ENCODE assay signal across 7 cellular contexts in the genomic region with DNA sequence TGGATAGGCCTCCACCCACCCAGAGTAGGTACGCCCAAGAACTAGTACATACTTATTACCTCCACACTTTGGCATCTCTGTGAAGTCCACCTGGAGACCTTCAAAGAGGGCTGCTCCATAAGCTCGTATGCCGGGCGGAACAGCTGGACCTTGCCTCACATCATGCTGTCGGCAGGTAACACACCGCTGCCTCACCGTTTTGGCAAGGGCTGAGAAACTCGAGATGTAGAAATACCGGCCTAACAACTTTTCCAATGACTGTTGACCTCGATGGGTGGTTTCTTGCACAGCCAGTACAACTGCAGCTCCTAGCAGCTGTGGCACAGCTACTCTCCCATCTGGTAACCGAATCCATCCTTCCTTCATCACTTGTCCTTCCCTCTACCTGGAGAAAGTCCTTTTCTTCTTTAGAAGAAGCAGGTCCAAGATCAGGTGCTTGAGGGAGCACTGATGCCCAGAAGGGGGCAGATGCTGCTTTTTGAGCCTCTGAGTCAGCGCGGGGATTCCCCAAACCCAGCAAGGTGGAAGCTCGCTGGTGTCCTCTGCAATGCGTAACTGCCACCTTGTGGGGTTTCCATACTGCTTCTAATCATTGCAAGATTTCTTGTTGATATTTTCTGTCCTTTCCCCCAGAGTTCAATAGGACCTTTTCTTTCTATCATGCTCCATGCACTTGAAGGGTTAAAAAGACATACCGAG.
DNase-seq lines count a peak whose midpoint lies in the region; ATAC-seq, FAIRE-seq and TF ChIP-seq lines count a peak whose summit lies in the region.
"Not testable (repeated sequence)": the region's sequence is repeated elsewhere in the genome, so short reads cannot be mapped to it uniquely, and the experiment has no call there.

No MANE protein-coding gene starts in this region.

- intact Hi-C loops in activated T-helper 2 cell treated with anti-CD3 and anti-CD28 coated beads, Interferon-gamma antibody, Interleukin-2, Interleukin-4, amounts not matched to agents 10 μg/mL and 5 μg/mL and 100 μg/mL, durations not matched to agents 14 hours and 24 hours and 36 hours (cut with micrococcal nuclease), result loop anchor here (10.0 kb wide), 1 partner anchor 63 kb away; no protein-coding TSS in a partner anchor
- intact Hi-C loops in pancreas (cut with DNase I), result not testable (repeated sequence)

- H3K9me3 ChIP-seq in pancreas, result not testable (repeated sequence)

- not testable (repeated sequence) for H3F3A ChIP-seq in GM23338 (replicated peaks; ENCODE audit: low read depth)

- H3K27me3 Mint-ChIP-seq in GM23338 (ENCODE audit: insufficient read depth, low read depth, poor library complexity); activated T-helper 2 cell treated with anti-CD3 and anti-CD28 coated beads, Interferon-gamma antibody, Interleukin-2, Interleukin-4, amounts not matched to agents 10 μg/mL and 5 μg/mL and 100 μg/mL, durations not matched to agents 14 hours and 24 hours and 36 hours (ENCODE audit: low read depth); endothelial cell (ENCODE audit: unreplicated experiment): not testable (repeated sequence)

- not testable (repeated sequence) for H3K4me3 Mint-ChIP-seq in GM23338; activated T-helper 2 cell treated with anti-CD3 and anti-CD28 coated beads, Interferon-gamma antibody, Interleukin-2, Interleukin-4, amounts not matched to agents 10 μg/mL and 5 μg/mL and 100 μg/mL, durations not matched to agents 14 hours and 24 hours and 36 hours (ENCODE audit: low read depth); endothelial cell (ENCODE audit: unreplicated experiment)

- H4K20me1 ChIP-seq in GM23338 (replicated peaks; ENCODE audit: insufficient read depth), result not testable (repeated sequence)

- not testable (repeated sequence) for H3K4me2 ChIP-seq in GM23338

- not testable (repeated sequence) for H3K9me3 Mint-ChIP-seq in GM23338; activated T-helper 2 cell treated with anti-CD3 and anti-CD28 coated beads, Interferon-gamma antibody, Interleukin-2, Interleukin-4, amounts not matched to agents 10 μg/mL and 5 μg/mL and 100 μg/mL, durations not matched to agents 14 hours and 24 hours and 36 hours; endothelial cell (ENCODE audit: unreplicated experiment)

- ATAC-seq in GM23338, pancreas: not testable (repeated sequence)

- not testable (repeated sequence) for FAIRE-seq in pancreas (lab: Jason Lieb, UNC)

- not testable (repeated sequence) for H2AFZ ChIP-seq in GM23338

- DNase-seq in GM23338 (ENCODE audit: low spot score) (peak; percentile 17), NCI-H510A treated with DMSO at 0.1 percent for 48 hours (lab: John Stamatoyannopoulos, UW) (peak; percentile 67), endothelial cell (ENCODE audit: low spot score) (peak; percentile 26), pancreas (peak in 5 of 6 donors; percentile 79 to 90 (median 81))
- DNase-seq in activated CD4-positive, alpha-beta T cell treated with anti-CD3 and anti-CD28 coated beads for 24 hours (ENCODE audit: low read depth in 2 of 2), result peak; percentile 2 to 22
- peak; percentile 20 for DNase-seq in activated T-helper 2 cell treated with anti-CD3 and anti-CD28 coated beads, Interferon-gamma antibody, Interleukin-2, Interleukin-4, amounts not matched to agents 10 μg/mL and 5 μg/mL and 100 μg/mL, durations not matched to agents 14 hours and 24 hours and 36 hours (ENCODE audit: low spot score)
- DNase-seq in stimulated activated CD4-positive, alpha-beta T cell treated with anti-CD3 and anti-CD28 coated beads, TNF-alpha, amount 100 ng/mL, for 48 hours (ENCODE audit: low read depth in 3 of 3), result peak; percentile 3 to 29 (median 29)

- WGBS in pancreas, 2 donors, result 22 to 35% methylated on average over 16 of the region's 16 CpGs

- not testable (repeated sequence) for H3K4me1 ChIP-seq in GM23338 (ENCODE audit: insufficient read depth); pancreas

- not testable (repeated sequence) for H3K36me3 ChIP-seq in GM23338 (ENCODE audit: insufficient read depth); pancreas

- not testable (repeated sequence) for H3K79me2 ChIP-seq in GM23338 (replicated peaks; ENCODE audit: insufficient read depth)

- H3K4me3 ChIP-seq in GM23338, pancreas: not testable (repeated sequence)

- H3K27ac ChIP-seq in GM23338 (ENCODE audit: low read depth), result not testable (repeated sequence)
- peak overlapping the region in 1 of 4 donors; percentile 60 for H3K27ac ChIP-seq in pancreas

- not testable (repeated sequence) for H3K27me3 ChIP-seq in GM23338 (ENCODE audit: insufficient read depth); pancreas

- not testable (repeated sequence) for H3K27ac Mint-ChIP-seq in GM23338; activated T-helper 2 cell treated with anti-CD3 and anti-CD28 coated beads, Interferon-gamma antibody, Interleukin-2, Interleukin-4, amounts not matched to agents 10 μg/mL and 5 μg/mL and 100 μg/mL, durations not matched to agents 14 hours and 24 hours and 36 hours; endothelial cell (ENCODE audit: unreplicated experiment)

- peaks cover 13% of the 10 kb centered on the region for H3K4me1 Mint-ChIP-seq in GM23338
- H3K4me1 Mint-ChIP-seq in activated T-helper 2 cell treated with anti-CD3 and anti-CD28 coated beads, Interferon-gamma antibody, Interleukin-2, Interleukin-4, amounts not matched to agents 10 μg/mL and 5 μg/mL and 100 μg/mL, durations not matched to agents 14 hours and 24 hours and 36 hours (ENCODE audit: low read depth); endothelial cell (ENCODE audit: unreplicated experiment): not testable (repeated sequence)

- not testable (repeated sequence) for H3K36me3 Mint-ChIP-seq in GM23338 (ENCODE audit: low read depth); activated T-helper 2 cell treated with anti-CD3 and anti-CD28 coated beads, Interferon-gamma antibody, Interleukin-2, Interleukin-4, amounts not matched to agents 10 μg/mL and 5 μg/mL and 100 μg/mL, durations not matched to agents 14 hours and 24 hours and 36 hours (ENCODE audit: low read depth); endothelial cell (ENCODE audit: low read depth, unreplicated experiment)

- TF ChIP-seq CTCF in GM23338 (conservative IDR thresholded peaks at IDR 0.05; ENCODE audit: low read depth in 2 of 2), result peak; percentile 61 to 63
- TF ChIP-seq CTCF in endothelial cell (IDR thresholded peaks at IDR 0.05; ENCODE audit: unreplicated experiment); pancreas (IDR thresholded peaks at IDR 0.05): not testable (repeated sequence)

- H3K9me2 ChIP-seq in GM23338 (ENCODE audit: insufficient read depth), result not testable (repeated sequence)

Comparison
In these comparisons a context has a peak if more than half of its experiments do, and no peak if none do; other contexts are left out.
1. DNase-seq: peak in every context shown above with its lines; median percentile 81 in pancreas; 67 in NCI-H510A treated with DMSO at 0.1 percent for 48 hours; 29 in stimulated activated CD4-positive, alpha-beta T cell treated with anti-CD3 and anti-CD28 coated beads, TNF-alpha, amount 100 ng/mL, for 48 hours; 26 in endothelial cell; 20 in activated T-helper 2 cell treated with anti-CD3 and anti-CD28 coated beads, Interferon-gamma antibody, Interleukin-2, Interleukin-4, amounts not matched to agents 10 μg/mL and 5 μg/mL and 100 μg/mL, durations not matched to agents 14 hours and 24 hours and 36 hours; 17 in GM23338; 12 in activated CD4-positive, alpha-beta T cell treated with anti-CD3 and anti-CD28 coated beads for 24 hours.